1 cellular context compared by ENCODE assay signal in the genomic region with DNA sequence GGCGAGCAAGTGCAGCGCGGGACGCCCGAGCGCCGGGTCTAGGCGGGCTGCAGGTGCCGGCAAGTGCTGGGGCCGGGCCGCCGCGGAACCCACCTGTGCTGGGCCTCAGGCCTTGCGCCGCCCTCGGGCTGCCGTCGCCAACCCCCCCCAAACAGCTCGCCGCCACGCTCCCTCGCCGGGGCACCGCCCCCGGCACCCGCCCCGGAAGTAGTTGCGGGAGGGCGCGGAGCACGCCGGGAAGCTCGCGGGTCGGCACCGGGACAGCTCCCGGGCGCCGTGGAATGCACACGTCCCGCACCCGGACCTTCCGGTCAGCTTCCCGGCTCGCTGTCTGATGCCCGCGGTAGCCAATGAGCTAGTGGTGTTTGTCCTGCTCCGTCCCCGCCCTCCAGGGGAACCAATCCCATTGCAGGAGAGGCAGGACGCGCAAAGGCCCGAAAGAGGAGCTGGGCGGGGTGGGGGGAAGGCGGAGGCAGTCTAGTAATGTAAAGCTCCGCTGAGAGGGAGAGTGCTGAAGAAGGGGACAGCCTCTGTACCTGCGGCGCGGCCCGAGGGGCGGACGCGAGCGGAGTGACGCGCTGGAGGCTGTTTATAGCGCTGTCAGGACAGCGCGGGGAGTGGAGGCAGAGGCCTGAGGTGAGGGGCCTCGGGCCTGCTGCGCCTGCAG.
TF ChIP-seq lines count a peak whose summit lies in the region.

Gene ANKS3 (minus strand): TSS at position 209 of the 667 bp plus-strand sequence. CDS start 4,122 bp downstream, outside the sequence.
Gene DNAAF8 (plus strand): TSS at position 475 of the 667 bp plus-strand sequence. CDS start 1,978 bp downstream, outside the sequence.

TF ChIP-seq in HepG2, 621 proteins besides CTCF, POLR2A, EP300 and RAD21 (continued from another document and continues in another):
- TF ChIP-seq ZBTB37 (CRISPR knock-in tag; IDR thresholded peaks at IDR 0.05) (no peak), MLX (CRISPR knock-in tag; IDR thresholded peaks at IDR 0.05) (peak; percentile 33; the same call in 1 of the 2 replicates), FIP1L1 (IDR thresholded peaks at IDR 0.05; ENCODE audit: borderline replicate concordance, insufficient read depth, low read depth, low read length) (no peak), NCOA5 (CRISPR knock-in tag; IDR thresholded peaks at IDR 0.05) (no peak), HOXA9 (CRISPR knock-in tag; IDR thresholded peaks at IDR 0.05; ENCODE audit: borderline replicate concordance) (0 out of 2 replicates have a peak, but pooled peaks have one; percentile 52), JUNB (CRISPR knock-in tag; IDR thresholded peaks at IDR 0.05; ENCODE audit: borderline replicate concordance) (0 out of 2 replicates have a peak, but pooled peaks have one; percentile 21), RXRB (CRISPR knock-in tag; IDR thresholded peaks at IDR 0.05; ENCODE audit: borderline replicate concordance) (peak; percentile 19; the same call in 1 of the 2 replicates), TEAD3 (CRISPR knock-in tag; optimal IDR thresholded peaks at IDR 0.05; ENCODE audit: borderline replicate concordance) (peak; percentile 98), SP1 (IDR thresholded peaks at IDR 0.05) (no peak), SP1 (CRISPR knock-in tag; IDR thresholded peaks at IDR 0.05) (peak; percentile 84), NRL (CRISPR knock-in tag; IDR thresholded peaks at IDR 0.05; ENCODE audit: borderline replicate concordance) (no peak; the same call in 1 of the 2 replicates), ZNF20 (CRISPR knock-in tag; IDR thresholded peaks at IDR 0.05) (no peak), USF2 (IDR thresholded peaks at IDR 0.05; ENCODE audit: low read depth, low read length) (no peak), USF2 (CRISPR knock-in tag; IDR thresholded peaks at IDR 0.05; ENCODE audit: borderline replicate concordance) (no peak), RELA (CRISPR knock-in tag; IDR thresholded peaks at IDR 0.05) (0 out of 2 replicates have a peak, but pooled peaks have one; percentile 62), ZNF629 (CRISPR knock-in tag; conservative IDR thresholded peaks at IDR 0.05) (peak; percentile 28; the same call in 1 of the 2 replicates), ZNF510 (CRISPR knock-in tag; IDR thresholded peaks at IDR 0.05; ENCODE audit: low read depth) (no peak), ZNF562 (CRISPR knock-in tag; IDR thresholded peaks at IDR 0.05; ENCODE audit: borderline replicate concordance) (no peak), TBX2 (CRISPR knock-in tag; IDR thresholded peaks at IDR 0.05; ENCODE audit: borderline replicate concordance) (peak; percentile 60; the same call in 1 of the 2 replicates), ZNF564 (CRISPR knock-in tag; IDR thresholded peaks at IDR 0.05) (0 out of 2 replicates have a peak, but pooled peaks have one; percentile 69), GABPB1 (CRISPR knock-in tag; IDR thresholded peaks at IDR 0.05) (peak; percentile 97), ZFP36L1 (CRISPR knock-in tag; IDR thresholded peaks at IDR 0.05) (peak; percentile 72; the same call in 1 of the 2 replicates), SIN3A (IDR thresholded peaks at IDR 0.05; ENCODE audit: borderline replicate concordance, low read depth, low read length) (0 out of 2 replicates have a peak, but pooled peaks have one; percentile 46), ZNF614 (CRISPR knock-in tag; IDR thresholded peaks at IDR 0.05; ENCODE audit: borderline replicate concordance) (no peak), FOXK1 (CRISPR knock-in tag; IDR thresholded peaks at IDR 0.05; ENCODE audit: borderline replicate concordance, low read depth) (peak; percentile 82; the same call in 1 of the 2 replicates), ZBTB3 (CRISPR knock-in tag; IDR thresholded peaks at IDR 0.05; ENCODE audit: borderline replicate concordance, low read depth) (no peak), ZBTB21 (CRISPR knock-in tag; IDR thresholded peaks at IDR 0.05) (no peak), ZNF777 (CRISPR knock-in tag; IDR thresholded peaks at IDR 0.05) (peak; percentile 77), LCORL (IDR thresholded peaks at IDR 0.05) (no peak), LCORL (CRISPR knock-in tag; IDR thresholded peaks at IDR 0.05) (0 out of 2 replicates have a peak, but pooled peaks have one; percentile 63), ZNF256 (CRISPR knock-in tag; conservative IDR thresholded peaks at IDR 0.05) (0 out of 2 replicates have a peak, but pooled peaks have one; percentile 48), PLRG1 (conservative IDR thresholded peaks at IDR 0.05) (no peak), ZNF337 (CRISPR knock-in tag; IDR thresholded peaks at IDR 0.05; ENCODE audit: borderline replicate concordance, low read depth) (peak; percentile 69; the same call in 1 of the 2 replicates), TP53 (CRISPR knock-in tag; conservative IDR thresholded peaks at IDR 0.05) (peak; percentile 35; the same call in 1 of the 2 replicates), SMARCC2 (IDR thresholded peaks at IDR 0.05) (no peak), HMG20B (CRISPR knock-in tag; conservative IDR thresholded peaks at IDR 0.05) (no peak), HOXD1 (CRISPR knock-in tag; IDR thresholded peaks at IDR 0.05) (peak; percentile 69), ZNF446 (CRISPR knock-in tag; IDR thresholded peaks at IDR 0.05) (0 out of 2 replicates have a peak, but pooled peaks have one; percentile 66), NR2C2 (CRISPR knock-in tag; IDR thresholded peaks at IDR 0.05; ENCODE audit: borderline replicate concordance) (peak; percentile 100), ZNF543 (CRISPR knock-in tag; IDR thresholded peaks at IDR 0.05) (0 out of 2 replicates have a peak, but pooled peaks have one; percentile 28), CERS6 (CRISPR knock-in tag; IDR thresholded peaks at IDR 0.05) (peak; percentile 33; the same call in 1 of the 2 replicates), HNRNPK (IDR thresholded peaks at IDR 0.05; ENCODE audit: low read depth, low read length, poor library complexity, severe bottlenecking) (peak; percentile 9), ARNTL (CRISPR knock-in tag; IDR thresholded peaks at IDR 0.05) (peak; percentile 37; the same call in 1 of the 2 replicates), ZNF672 (CRISPR knock-in tag; IDR thresholded peaks at IDR 0.05) (no peak), MBD4 (IDR thresholded peaks at IDR 0.05; ENCODE audit: borderline replicate concordance, low read length) (no peak), U2AF1 (optimal IDR thresholded peaks at IDR 0.05; ENCODE audit: low read depth, low read length) (peak; percentile 23), CBX2 (IDR thresholded peaks at IDR 0.05; ENCODE audit: low read depth, low read length) (no peak), CBX2 (CRISPR knock-in tag; IDR thresholded peaks at IDR 0.05; ENCODE audit: low read depth) (no peak), ADNP (CRISPR knock-in tag; IDR thresholded peaks at IDR 0.05) (0 out of 2 replicates have a peak, but pooled peaks have one; percentile 25), ZBTB7B (CRISPR knock-in tag; IDR thresholded peaks at IDR 0.05) (peak; percentile 42; the same call in 1 of the 2 replicates), ZNF253 (CRISPR knock-in tag; IDR thresholded peaks at IDR 0.05; ENCODE audit: borderline replicate concordance) (no peak), MIER3 (CRISPR knock-in tag; IDR thresholded peaks at IDR 0.05; ENCODE audit: borderline replicate concordance) (peak; percentile 33; the same call in 1 of the 2 replicates), BRF2 (CRISPR knock-in tag; IDR thresholded peaks at IDR 0.05) (peak; percentile 63; the same call in 1 of the 2 replicates), ZNF766 (CRISPR knock-in tag; IDR thresholded peaks at IDR 0.05; ENCODE audit: borderline replicate concordance) (peak; percentile 36; the same call in 1 of the 2 replicates), IKZF4 (CRISPR knock-in tag; IDR thresholded peaks at IDR 0.05; ENCODE audit: borderline replicate concordance, low read depth, not compliant biosample characterization) (peak; percentile 42), CBX1 (IDR thresholded peaks at IDR 0.05; ENCODE audit: low read depth) (peak; percentile 48)
- TF ChIP-seq, protein P1, sequence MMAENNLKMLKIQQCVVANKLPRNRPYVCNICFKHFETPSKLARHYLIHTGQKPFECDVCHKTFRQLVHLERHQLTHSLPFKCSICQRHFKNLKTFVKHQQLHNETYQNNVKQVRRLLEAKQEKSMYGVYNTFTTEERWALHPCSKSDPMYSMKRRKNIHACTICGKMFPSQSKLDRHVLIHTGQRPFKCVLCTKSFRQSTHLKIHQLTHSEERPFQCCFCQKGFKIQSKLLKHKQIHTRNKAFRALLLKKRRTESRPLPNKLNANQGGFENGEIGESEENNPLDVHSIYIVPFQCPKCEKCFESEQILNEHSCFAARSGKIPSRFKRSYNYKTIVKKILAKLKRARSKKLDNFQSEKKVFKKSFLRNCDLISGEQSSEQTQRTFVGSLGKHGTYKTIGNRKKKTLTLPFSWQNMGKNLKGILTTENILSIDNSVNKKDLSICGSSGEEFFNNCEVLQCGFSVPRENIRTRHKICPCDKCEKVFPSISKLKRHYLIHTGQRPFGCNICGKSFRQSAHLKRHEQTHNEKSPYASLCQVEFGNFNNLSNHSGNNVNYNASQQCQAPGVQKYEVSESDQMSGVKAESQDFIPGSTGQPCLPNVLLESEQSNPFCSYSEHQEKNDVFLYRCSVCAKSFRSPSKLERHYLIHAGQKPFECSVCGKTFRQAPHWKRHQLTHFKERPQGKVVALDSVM (CRISPR knock-in tag; IDR thresholded peaks at IDR 0.05), result peak; percentile 66
- TF ChIP-seq, protein P2, sequence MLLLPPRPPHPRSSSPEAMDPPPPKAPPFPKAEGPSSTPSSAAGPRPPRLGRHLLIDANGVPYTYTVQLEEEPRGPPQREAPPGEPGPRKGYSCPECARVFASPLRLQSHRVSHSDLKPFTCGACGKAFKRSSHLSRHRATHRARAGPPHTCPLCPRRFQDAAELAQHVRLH (CRISPR knock-in tag; IDR thresholded peaks at IDR 0.05; ENCODE audit: borderline replicate concordance, low read depth), result 0 out of 2 replicates have a peak, but pooled peaks have one; percentile 42
- TF ChIP-seq, protein P3, sequence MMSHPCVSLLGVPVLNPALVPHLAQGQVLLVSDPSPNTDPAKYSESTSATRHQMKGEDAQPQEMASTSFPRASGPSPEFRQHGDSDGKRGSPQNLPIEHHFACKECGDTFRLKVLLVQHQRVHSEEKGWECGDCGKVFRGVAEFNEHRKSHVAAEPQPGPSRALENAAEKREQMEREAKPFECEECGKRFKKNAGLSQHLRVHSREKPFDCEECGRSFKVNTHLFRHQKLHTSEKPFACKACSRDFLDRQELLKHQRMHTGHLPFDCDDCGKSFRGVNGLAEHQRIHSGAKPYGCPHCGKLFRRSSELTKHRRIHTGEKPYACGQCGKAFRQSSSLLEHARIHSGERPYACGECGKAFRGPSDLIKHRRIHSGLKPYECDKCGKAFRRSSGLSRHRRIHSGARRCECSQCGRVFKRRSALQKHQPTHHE (CRISPR knock-in tag; IDR thresholded peaks at IDR 0.05; ENCODE audit: borderline replicate concordance), result peak; percentile 92; the same call in 1 of the 2 replicates
